24 cellular contexts compared by ENCODE assay signal in genomic region chr9:120212853-120213200, GRCh38.
A peak's percentile ranks its signal among the peaks of the same experiment; 100 is the strongest.
DNase-seq lines count a peak whose midpoint lies in the region; ATAC-seq lines count a peak whose summit lies in the region.
"Had no signal": no experiment of that assay in that cellular context is flagged by ENCODE, and none has a peak within 500 bp of the region (broad histone marks: within the 10 kb centered on the region; RNA-seq: fewer than 3 reads in every experiment).

No MANE protein-coding gene starts in this region.

- H3K4me3 Mint-ChIP-seq in stimulated activated naive CD8-positive, alpha-beta T cell treated with anti-CD3 and anti-CD28 coated beads, Interleukin-15, amount 100 ng/mL, for 72 hours: no peak overlapping the region
- H3K4me3 Mint-ChIP-seq: activated CD4-positive, alpha-beta T cell treated with anti-CD3 and anti-CD28 coated beads, Interleukin-2, amount 10 ng/mL, durations not matched to agents 7 days and 5 days; natural killer cell treated with Interleukin-12 subunit alpha and Interleukin-12 subunit beta and Interleukin-15 and Interleukin-18, amount 100 ng/mL, for 72 hours; T-helper 1 cell treated with Interleukin-12 subunit alpha and Interleukin-12 subunit beta and Interleukin-4 antibody, amounts not matched to agents 30 μg/mL and 1 μg/mL, for 36 hours had no signal

- peaks cover 0 to 3% of the 10 kb centered on the region in 2 donors for H3K9me3 Mint-ChIP-seq in stimulated activated naive CD8-positive, alpha-beta T cell treated with anti-CD3 and anti-CD28 coated beads, Interleukin-15, amount 100 ng/mL, for 72 hours
- H3K9me3 Mint-ChIP-seq: activated CD4-positive, alpha-beta T cell treated with anti-CD3 and anti-CD28 coated beads, Interleukin-2, amount 10 ng/mL, durations not matched to agents 7 days and 5 days; activated T-helper 2 cell treated with anti-CD3 and anti-CD28 coated beads, Interferon-gamma antibody, Interleukin-2, Interleukin-4, amounts not matched to agents 10 μg/mL and 5 μg/mL and 100 μg/mL, durations not matched to agents 14 hours and 24 hours and 36 hours; natural killer cell treated with Interleukin-12 subunit alpha and Interleukin-12 subunit beta and Interleukin-15 and Interleukin-18, amount 100 ng/mL, for 72 hours; T-helper 1 cell treated with Interleukin-12 subunit alpha and Interleukin-12 subunit beta and Interleukin-4 antibody, amounts not matched to agents 30 μg/mL and 1 μg/mL, for 36 hours had no signal

- H3K4me1 Mint-ChIP-seq in stimulated activated naive CD8-positive, alpha-beta T cell treated with anti-CD3 and anti-CD28 coated beads, Interleukin-15, amount 100 ng/mL, for 72 hours: no peaks in the 10 kb centered on the region
- H3K4me1 Mint-ChIP-seq: activated CD4-positive, alpha-beta T cell treated with anti-CD3 and anti-CD28 coated beads, Interleukin-2, amount 10 ng/mL, durations not matched to agents 7 days and 5 days had no signal

- ATAC-seq in GM18511 (IDR thresholded peaks at IDR 0.05; ENCODE audit: unreplicated experiment): peak; percentile 40
- ATAC-seq in GM19463 (IDR thresholded peaks at IDR 0.05; ENCODE audit: unreplicated experiment): peak; percentile 45
- peak; percentile 30 for ATAC-seq in HG02678 (IDR thresholded peaks at IDR 0.05; ENCODE audit: unreplicated experiment)
- ATAC-seq in HG03457 (IDR thresholded peaks at IDR 0.05; ENCODE audit: unreplicated experiment): peak; percentile 25
- ATAC-seq in stimulated activated naive CD8-positive, alpha-beta T cell treated with anti-CD3 and anti-CD28 coated beads, Interleukin-15, amount 100 ng/mL, for 72 hours: no peak
- ATAC-seq: A549; heart left ventricle; left lung; natural killer cell treated with Interleukin-12 subunit alpha and Interleukin-12 subunit beta and Interleukin-15 and Interleukin-18, amount 100 ng/mL, for 72 hours; Panc1; pancreas; sciatic nerve had no signal

- DNase-seq in NCI-H2196 (lab: John Stamatoyannopoulos, UW; ENCODE audit: unreplicated experiment) (no peak), H4 (ENCODE audit: low spot score) (no peak)
- no peak for DNase-seq in stimulated activated naive CD8-positive, alpha-beta T cell treated with anti-CD3 and anti-CD28 coated beads, Interleukin-15, amount 100 ng/mL, for 72 hours
- DNase-seq in activated CD4-positive, CD25-positive, alpha-beta regulatory T cell treated with anti-CD3 and anti-CD28 coated beads, Interleukin-2, amount 50 U/mL, for 72 hours: no peak
- DNase-seq: activated CD4-positive, alpha-beta T cell treated with anti-CD3 and anti-CD28 coated beads, Interleukin-2, amount 10 ng/mL, durations not matched to agents 7 days and 5 days; activated CD8-positive, alpha-beta memory T cell treated with anti-CD3 and anti-CD28 coated beads, Interleukin-2, amount 50 U/mL, for 4 hours; Caco-2; cortex of kidney; GOT3; heart left ventricle; left lung; midbrain; NCI-H1694; pancreas had no signal

- H3K27ac Mint-ChIP-seq in stimulated activated naive CD8-positive, alpha-beta T cell treated with anti-CD3 and anti-CD28 coated beads, Interleukin-15, amount 100 ng/mL, for 72 hours: no peak overlapping the region
- H3K27ac Mint-ChIP-seq: activated CD4-positive, alpha-beta T cell treated with anti-CD3 and anti-CD28 coated beads, Interleukin-2, amount 10 ng/mL, durations not matched to agents 7 days and 5 days; activated T-helper 2 cell treated with anti-CD3 and anti-CD28 coated beads, Interferon-gamma antibody, Interleukin-2, Interleukin-4, amounts not matched to agents 10 μg/mL and 5 μg/mL and 100 μg/mL, durations not matched to agents 14 hours and 24 hours and 36 hours; natural killer cell treated with Interleukin-12 subunit alpha and Interleukin-12 subunit beta and Interleukin-15 and Interleukin-18, amount 100 ng/mL, for 72 hours; T-helper 1 cell treated with Interleukin-12 subunit alpha and Interleukin-12 subunit beta and Interleukin-4 antibody, amounts not matched to agents 30 μg/mL and 1 μg/mL, for 36 hours had no signal

- no peaks in the 10 kb centered on the region for H3K27me3 Mint-ChIP-seq in stimulated activated naive CD8-positive, alpha-beta T cell treated with anti-CD3 and anti-CD28 coated beads, Interleukin-15, amount 100 ng/mL, for 72 hours
- H3K27me3 Mint-ChIP-seq: activated CD4-positive, alpha-beta T cell treated with anti-CD3 and anti-CD28 coated beads, Interleukin-2, amount 10 ng/mL, durations not matched to agents 7 days and 5 days had no signal
